ENCODE assay signal across 8 cellular contexts in genomic region chr12:14776236-14776959, GRCh38. TPM values are rescaled to one million over a fixed set of nuclear protein-coding genes. Genes with fewer than 3 reads are reported as not detected.
DNase-seq lines count a peak whose midpoint lies in the region; ATAC-seq and TF ChIP-seq lines count a peak whose summit lies in the region.

No MANE protein-coding gene starts in this region.

- TF ChIP-seq CTCF in LNCaP clone FGC (IDR thresholded peaks at IDR 0.05; ENCODE audit: control insufficient read depth, extremely low read depth, insufficient read depth) (peak; percentile 39), colonic mucosa (IDR thresholded peaks at IDR 0.05) (peak; percentile 10)

- H3K4me1 ChIP-seq in colonic mucosa, result peaks cover 9% of the 10 kb centered on the region

- ATAC-seq in GM21529 (IDR thresholded peaks at IDR 0.05; ENCODE audit: unreplicated experiment) (no peak), HG03280 (IDR thresholded peaks at IDR 0.05; ENCODE audit: unreplicated experiment) (no peak), HG03460 (IDR thresholded peaks at IDR 0.05; ENCODE audit: unreplicated experiment) (no peak)

- peak overlapping the region; percentile 98 for H3K27ac ChIP-seq in colonic mucosa

- peak overlapping the region in 1 of 2 donors; percentile 99 for H3K9ac ChIP-seq in colonic mucosa (ENCODE audit: low read depth in 2 of 2, low read length in 2 of 2)

- no peaks in the 10 kb centered on the region for H3K27me3 ChIP-seq in colonic mucosa

- H3K4me3 ChIP-seq in LNCaP clone FGC (ENCODE audit: low read depth, low read length), result peak overlapping the region; percentile 78
- H3K4me3 ChIP-seq in colonic mucosa, result peak overlapping the region; percentile 80

- H3K36me3 ChIP-seq in colonic mucosa, result no peaks in the 10 kb centered on the region

- H3K9me3 ChIP-seq in colonic mucosa, result no peaks in the 10 kb centered on the region

- intact Hi-C loops in colonic mucosa (cut with DNase I), result no loop called here

- DNase-seq in GM03348 (ENCODE audit: low spot score) (peak; percentile 11), LNCaP clone FGC (ENCODE audit: low read depth) (no peak), colonic mucosa (no peak), pons (ENCODE audit: low spot score) (peak; percentile 24), NCI-H226 (no peak)

RNA-seq across cellular contexts. Expression of gene WBP11, which starts 26.9 kb away (rescaled TPM):
- total RNA-seq in colonic mucosa, result 10 to 100 TPM; 55.3 to 60.0 TPM

RNA-seq across cellular contexts. Expression of gene C12orf60, which starts 27.1 kb away (rescaled TPM):
- total RNA-seq in colonic mucosa, result under 1 TPM; 0.42 to 0.89 TPM

RNA-seq across cellular contexts. Expression of gene SMCO3, which starts 37.6 kb away (rescaled TPM):
- total RNA-seq in colonic mucosa, result not detected

Comparison
In these comparisons a context has a peak if more than half of its experiments do, and no peak if none do; other contexts are left out.
1. DNase-seq: peak in GM03348 (single experiment) and pons (single experiment); none in LNCaP clone FGC (single experiment), colonic mucosa (single experiment) and NCI-H226 (single experiment).